In the genomic region with DNA sequence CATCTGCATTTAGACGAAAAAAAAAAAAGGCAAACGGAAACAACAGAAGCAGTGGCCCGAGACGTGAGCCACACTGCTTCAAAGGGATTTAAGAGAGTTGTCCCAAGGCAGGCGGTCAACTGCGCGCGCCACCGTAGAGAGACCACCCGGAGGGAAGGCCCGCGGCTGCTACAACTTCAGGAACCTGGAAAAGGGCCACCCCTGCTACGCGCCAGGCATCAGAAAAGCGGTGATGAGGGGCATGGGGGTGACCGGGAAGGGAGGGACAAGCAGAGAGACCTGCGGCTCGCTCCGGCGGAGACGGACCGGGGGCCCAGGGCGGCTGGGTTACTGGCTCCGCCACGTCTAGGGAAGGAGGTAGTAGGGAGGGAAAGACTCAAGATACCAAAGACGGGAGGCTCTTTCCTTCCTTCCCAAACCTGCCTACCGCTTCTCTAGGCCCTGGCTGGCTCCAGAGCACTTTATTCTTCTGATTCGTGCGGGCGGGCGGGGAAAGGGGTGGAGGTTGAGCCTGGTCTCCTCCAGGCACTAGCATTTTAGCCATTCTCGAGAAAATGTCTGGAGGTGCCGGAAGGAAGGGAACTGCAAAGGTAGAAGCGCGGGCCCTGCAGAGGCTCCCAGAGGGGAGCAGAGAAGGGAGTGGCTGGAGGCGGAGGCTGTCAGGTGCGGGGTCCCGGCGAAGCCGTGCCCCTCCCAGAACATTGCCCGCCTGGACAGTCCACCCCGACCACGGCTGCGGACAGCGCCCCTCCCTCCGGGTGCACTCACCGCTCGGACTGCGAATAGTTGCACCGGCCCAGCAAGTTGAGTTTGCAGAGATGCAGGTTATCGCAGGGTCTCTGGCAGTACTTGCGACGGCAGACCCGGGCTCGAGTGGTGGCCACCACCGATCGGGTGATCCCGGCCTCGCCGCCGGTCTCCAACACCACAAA, we compare ENCODE assay signal across 7 cellular contexts. TPM values are rescaled to one million over a fixed set of nuclear protein-coding genes. Genes with fewer than 3 reads are reported as not detected.
DNase-seq lines count a peak whose midpoint lies in the region; ATAC-seq and TF ChIP-seq lines count a peak whose summit lies in the region.

No MANE protein-coding gene starts in this region.

- 0 out of 2 replicates have a peak, but pooled peaks cover 5% of the 10 kb centered on the region for H3F3A ChIP-seq in GM23338 (replicated peaks; ENCODE audit: low read depth)
- H3F3A ChIP-seq in Loucy (ENCODE audit: low read depth), result peaks cover 8% of the 10 kb centered on the region

- H3K27me3 ChIP-seq in GM23338 (ENCODE audit: insufficient read depth) (peaks cover 21% of the 10 kb centered on the region), Loucy (ENCODE audit: insufficient read depth, low read length, poor library complexity, severe bottlenecking) (peaks cover 11% of the 10 kb centered on the region), heart left ventricle (no peaks in the 10 kb centered on the region), prostate gland (replicated peaks; ENCODE audit: insufficient read depth) (no peaks in the 10 kb centered on the region)

- TF ChIP-seq POLR2A in heart left ventricle (IDR thresholded peaks at IDR 0.05) (no peak), prostate gland (IDR thresholded peaks at IDR 0.05) (no peak)

- no peak for TF ChIP-seq CTCF in GM10266 (IDR thresholded peaks at IDR 0.05; ENCODE audit: control insufficient read depth, insufficient read depth, low read depth, missing control alignments)
- TF ChIP-seq CTCF in GM23338 (conservative IDR thresholded peaks at IDR 0.05; ENCODE audit: low read depth in 2 of 2), result 0 out of 4 replicates have a peak, but pooled peaks of 1 of the 2 experiments have one; percentile 2
- TF ChIP-seq CTCF in Loucy (conservative IDR thresholded peaks at IDR 0.05; ENCODE audit: low read length), result no peak
- TF ChIP-seq CTCF in heart left ventricle (IDR thresholded peaks at IDR 0.05), result no peak
- no peak for TF ChIP-seq CTCF in prostate gland (IDR thresholded peaks at IDR 0.05)

- H3K4me1 ChIP-seq in GM23338 (ENCODE audit: insufficient read depth), result peaks cover 13% of the 10 kb centered on the region
- H3K4me1 ChIP-seq in Loucy (ENCODE audit: insufficient read depth, low read length, poor library complexity, severe bottlenecking), result peaks cover 34% of the 10 kb centered on the region
- H3K4me1 ChIP-seq in heart left ventricle, result peaks cover 0 to 54% (median 6%) of the 10 kb centered on the region in 12 donors
- peaks cover 3% of the 10 kb centered on the region for H3K4me1 ChIP-seq in prostate gland (replicated peaks)

- H3K4me2 ChIP-seq in GM23338 (peak overlapping the region; percentile 97), Loucy (ENCODE audit: low read depth, low read length, poor library complexity, severe bottlenecking) (peak overlapping the region; percentile 85)

- DNase-seq in GM10266 (ENCODE audit: extremely low spot score) (peak; percentile 39), GM23338 (ENCODE audit: low spot score) (peak; percentile 54), heart left ventricle (peak; percentile 19 to 71 (median 39)), prostate gland (ENCODE audit: low spot score) (peak; percentile 26), KG1 (lab: John Stamatoyannopoulos, UW) (no peak)
- peak; percentile 48 for DNase-seq in activated T-cell treated with anti-CD3 and anti-CD28 coated beads, Interleukin-2, amount 50 U/mL, for 72 hours

- peak overlapping the region; percentile 97 for H3K9ac ChIP-seq in Loucy (ENCODE audit: low read depth, low read length, poor library complexity, severe bottlenecking)

- H3K27ac ChIP-seq in GM23338 (ENCODE audit: low read depth) (no peak overlapping the region), heart left ventricle (peak overlapping the region; percentile 92 to 100 (median 96)), prostate gland (peak overlapping the region; percentile 97 to 98)

- H4K20me1 ChIP-seq in GM23338 (replicated peaks; ENCODE audit: insufficient read depth) (0 out of 2 replicates have a peak, but pooled peaks cover 2% of the 10 kb centered on the region), Loucy (ENCODE audit: insufficient read depth, low read length, poor library complexity, severe bottlenecking) (peaks cover 49% of the 10 kb centered on the region)

- intact Hi-C loops in heart left ventricle (cut with DNase I), result no loop called here
- intact Hi-C loops in prostate gland (cut with DNase I), result no loop called here

- WGBS in heart left ventricle, 4 donors, result 2 to 6% (median 4%) methylated on average over 39 to 61 of the region's 61 CpGs
- WGBS in prostate gland, result 0% methylated on average over 44 of the region's 61 CpGs

- H3K4me3 Mint-ChIP-seq in GM23338, result peak overlapping the region; percentile 89
- H3K4me3 Mint-ChIP-seq in activated T-cell treated with anti-CD3 and anti-CD28 coated beads, Interleukin-2, amount 50 U/mL, for 72 hours, result peak overlapping the region; percentile 94 to 100

- H3K9me2 ChIP-seq in GM23338 (ENCODE audit: insufficient read depth) (peaks cover 14% of the 10 kb centered on the region; the same call in 1 of the 2 replicates), Loucy (replicated peaks; ENCODE audit: low read depth, low read length) (no peaks in the 10 kb centered on the region)

- H2AFZ ChIP-seq in GM23338, result peak overlapping the region; percentile 97
- H2AFZ ChIP-seq in Loucy (ENCODE audit: low read length), result 0 out of 2 replicates have a peak overlapping the region, but pooled peaks have one; percentile 58

- no peaks in the 10 kb centered on the region for H3K9me3 ChIP-seq in Loucy (ENCODE audit: insufficient read depth, low read depth, low read length)
- peaks cover 0 to 3% (median 0%) of the 10 kb centered on the region in 12 donors for H3K9me3 ChIP-seq in heart left ventricle
- no peaks in the 10 kb centered on the region for H3K9me3 ChIP-seq in prostate gland

- peaks cover 16% of the 10 kb centered on the region for H3K4me1 Mint-ChIP-seq in GM23338
- H3K4me1 Mint-ChIP-seq in activated T-cell treated with anti-CD3 and anti-CD28 coated beads, Interleukin-2, amount 50 U/mL, for 72 hours (ENCODE audit: low read depth), result peaks cover 46% of the 10 kb centered on the region

- peaks cover 30% of the 10 kb centered on the region for H3K27me3 Mint-ChIP-seq in GM23338 (ENCODE audit: insufficient read depth, low read depth, poor library complexity)
- H3K27me3 Mint-ChIP-seq in activated T-cell treated with anti-CD3 and anti-CD28 coated beads, Interleukin-2, amount 50 U/mL, for 72 hours (ENCODE audit: low read depth), result no peaks in the 10 kb centered on the region

- H3K36me3 Mint-ChIP-seq in GM23338 (ENCODE audit: low read depth), result peaks cover 7% of the 10 kb centered on the region; the same call in 1 of the 3 replicates
- peaks cover 14 to 38% of the 10 kb centered on the region in 2 donors for H3K36me3 Mint-ChIP-seq in activated T-cell treated with anti-CD3 and anti-CD28 coated beads, Interleukin-2, amount 50 U/mL, for 72 hours (ENCODE audit: insufficient read depth in 2 of 2)

- H3K4me3 ChIP-seq in GM23338, result peak overlapping the region; percentile 96
- H3K4me3 ChIP-seq in Loucy (ENCODE audit: low read length, poor library complexity, severe bottlenecking), result peak overlapping the region; percentile 81
- H3K4me3 ChIP-seq in heart left ventricle, result peak overlapping the region; percentile 64 to 99 (median 84)
- H3K4me3 ChIP-seq in prostate gland, result peak overlapping the region; percentile 63 to 93

- no peaks in the 10 kb centered on the region for H3K36me3 ChIP-seq in GM23338 (ENCODE audit: insufficient read depth)
- no peaks in the 10 kb centered on the region for H3K36me3 ChIP-seq in Loucy (ENCODE audit: insufficient read depth, low read length)
- peaks cover 0 to 4% (median 0%) of the 10 kb centered on the region in 9 donors for H3K36me3 ChIP-seq in heart left ventricle
- no peaks in the 10 kb centered on the region for H3K36me3 ChIP-seq in prostate gland

- ATAC-seq in GM23338, result peak; percentile 57
- ATAC-seq in activated T-cell treated with anti-CD3 and anti-CD28 coated beads, Interleukin-2, amount 50 U/mL, for 72 hours (replicated peaks in 1 of 2), result peak in 1 of 2 donors; percentile 6
- peak; percentile 17 to 50 (median 26) for ATAC-seq in heart left ventricle

- H3K27ac Mint-ChIP-seq in GM23338, result peak overlapping the region; percentile 92; the same call in 1 of the 2 replicates
- H3K27ac Mint-ChIP-seq in activated T-cell treated with anti-CD3 and anti-CD28 coated beads, Interleukin-2, amount 50 U/mL, for 72 hours, result peak overlapping the region; percentile 97

- H3K79me2 ChIP-seq in GM23338 (replicated peaks; ENCODE audit: insufficient read depth) (peaks cover 46% of the 10 kb centered on the region), Loucy (ENCODE audit: insufficient read depth, low read length) (peaks cover 67% of the 10 kb centered on the region)

- no peaks in the 10 kb centered on the region; the same call in 2 of the 3 replicates for H3K9me3 Mint-ChIP-seq in GM23338
- peaks cover 3 to 4% of the 10 kb centered on the region in 2 donors for H3K9me3 Mint-ChIP-seq in activated T-cell treated with anti-CD3 and anti-CD28 coated beads, Interleukin-2, amount 50 U/mL, for 72 hours

TF ChIP-seq in GM23338, 12 proteins besides CTCF, POLR2A, EP300 and RAD21 (continues in another document):
- TF ChIP-seq EZH2phosphoT487 (IDR thresholded peaks at IDR 0.05; ENCODE audit: unreplicated experiment), result no peak
- TF ChIP-seq JUNB (IDR thresholded peaks at IDR 0.05; ENCODE audit: unreplicated experiment), result no peak

RNA-seq across cellular contexts. Expression of a gene that starts 1.0 kb away (rescaled TPM):
- 56.8 and 59.8 TPM in 2 replicates for total RNA-seq in GM23338 (2014; rRNA removed; shearing (Covaris generic))
- polyA plus RNA-seq in GM23338 (2016; fragmentation: Nextera tagmentation; extraction: Ambion mirVana) (23.4 and 24.8 TPM in 2 replicates), heart left ventricle (1 to 10 TPM; 2.8 to 3.9 TPM)
- total RNA-seq in activated T-cell treated with anti-CD3 and anti-CD28 coated beads, Interleukin-2, amount 50 U/mL, for 72 hours, result 100 to 1,000 TPM in 1 of 2 donors, 10 to 100 TPM in 1; 78.1 to 114 TPM
- total RNA-seq in heart left ventricle (10 to 100 TPM in 4 of 9 donors, 1 to 10 TPM in 5; 5.2 to 31.9 (median 8.4) TPM), prostate gland (10 to 100 TPM; 41.2 to 47.9 TPM)
